In genomic region chr19:17125052-17125727, GRCh38 we compare ENCODE assay signal across 9 cellular contexts. TPM values are rescaled to one million over a fixed set of nuclear protein-coding genes. Genes with fewer than 3 reads are reported as not detected.
DNase-seq lines count a peak whose midpoint lies in the region; ATAC-seq and TF ChIP-seq lines count a peak whose summit lies in the region.
"Had no signal": no experiment of that assay in that cellular context is flagged by ENCODE, and none has a peak within 500 bp of the region (broad histone marks: within the 10 kb centered on the region; RNA-seq: fewer than 3 reads in every experiment).

No MANE protein-coding gene starts in this region.

- H3K9me2 ChIP-seq in GM23248 (ENCODE audit: insufficient read depth), result no peaks in the 10 kb centered on the region

- peak; percentile 17 for DNase-seq in GM23248
- peak; percentile 68 for DNase-seq in NCI-H2171 treated with DMSO at 0.1 percent for 48 hours (lab: John Stamatoyannopoulos, UW)
- no peak for DNase-seq in mammary epithelial cell
- no peak for DNase-seq in naive B cell
- no peak for DNase-seq in HPDE6-E6E7 (ENCODE audit: extremely low spot score)
- DNase-seq in H7, result no peak
- no peak for DNase-seq in putamen (ENCODE audit: low spot score)

- H3K27ac ChIP-seq in GM23248, result peak overlapping the region; percentile 72
- peak overlapping the region; percentile 35 for H3K27ac ChIP-seq in mammary epithelial cell (ENCODE audit: insufficient read depth, low read depth, low read length)
- H3K27ac ChIP-seq: VCaP had no signal

- H3K9ac ChIP-seq in GM23248 (peak overlapping the region; percentile 32; the same call in 1 of the 2 replicates), mammary epithelial cell (ENCODE audit: insufficient read depth, low read length) (no peak overlapping the region)

- dilution Hi-C loops in mammary epithelial cell (cut with HindIII; ENCODE audit: low sequenced_read_pairs), result no loop called here

- H3K27me3 ChIP-seq in GM23248 (replicated peaks; ENCODE audit: insufficient read depth), result no peaks in the 10 kb centered on the region
- no peaks in the 10 kb centered on the region for H3K27me3 ChIP-seq in mammary epithelial cell (ENCODE audit: insufficient read depth, low read length)
- no peaks in the 10 kb centered on the region for H3K27me3 ChIP-seq in H7 (ENCODE audit: control insufficient read depth, insufficient read depth, low read length)

- H3K4me2 ChIP-seq in GM23248 (ENCODE audit: unreplicated experiment), result no peak overlapping the region
- H3K4me2 ChIP-seq in mammary epithelial cell (ENCODE audit: insufficient read depth, low read depth, low read length), result peak overlapping the region; percentile 32

- TF ChIP-seq CTCF in mammary epithelial cell (conservative IDR thresholded peaks at IDR 0.05 in 1 of 2, IDR thresholded peaks at IDR 0.05 in 1 of 2; ENCODE audit: extremely low read depth in 1 of 2, insufficient read depth in 1 of 2, low read depth in 1 of 2, low read length in 2 of 2), result no peak

- H3K36me3 ChIP-seq in GM23248 (ENCODE audit: low read depth) (no peaks in the 10 kb centered on the region), mammary epithelial cell (ENCODE audit: insufficient read depth, low read length) (no peaks in the 10 kb centered on the region), H7 (replicated peaks; ENCODE audit: control insufficient read depth, insufficient read depth, low read length) (no peaks in the 10 kb centered on the region)

- H3K9me3 Mint-ChIP-seq in naive B cell, result peaks cover 0 to 4% (median 0%) of the 10 kb centered on the region in 7 donors

- no peak overlapping the region for H2AFZ ChIP-seq in GM23248
- peak overlapping the region; percentile 43 for H2AFZ ChIP-seq in mammary epithelial cell (ENCODE audit: low read depth, low read length)

- no TSS peak for BruUV-seq in mammary epithelial cell (replicated peaks; lab: Mats Ljungman, UMichigan)

- H3K36me3 Mint-ChIP-seq in naive B cell, result peaks cover 0 to 7% of the 10 kb centered on the region in 2 donors

- H3K79me2 ChIP-seq in GM23248 (ENCODE audit: insufficient read depth) (peaks cover 97% of the 10 kb centered on the region), mammary epithelial cell (ENCODE audit: insufficient read depth, low read length) (peaks cover 30% of the 10 kb centered on the region)

- H3K9me3 ChIP-seq in GM23248 (ENCODE audit: low read depth), result no peaks in the 10 kb centered on the region
- no peaks in the 10 kb centered on the region for H3K9me3 ChIP-seq in mammary epithelial cell (replicated peaks; ENCODE audit: insufficient read depth, low read length)

- H3K4me3 ChIP-seq in GM23248, result no peak overlapping the region
- H3K4me3 ChIP-seq in mammary epithelial cell (replicated peaks in 1 of 3; ENCODE audit: insufficient read depth in 1 of 3, low read depth in 2 of 3, low read length in 3 of 3), result no peak overlapping the region
- no peak overlapping the region for H3K4me3 ChIP-seq in H7 (ENCODE audit: insufficient read depth, low read depth, low read length)

- WGBS in GM23248 (ENCODE audit: low coverage in 1 of 2, low lambda C conversion rate in 2 of 2, missing lambda C conversion rate in 2 of 2), 2 experiments, result 71% methylated on average over 10 of the region's 10 CpGs
- 18% methylated on average over 8 of the region's 10 CpGs for whole genome bisulfite sequencing in mammary epithelial cell (ENCODE audit: low coverage, missing lambda C conversion rate)

- H3F3A ChIP-seq in GM23248 (ENCODE audit: insufficient read depth), result 0 out of 2 replicates have a peak, but pooled peaks cover 15% of the 10 kb centered on the region

- H4K20me1 ChIP-seq in GM23248 (ENCODE audit: insufficient read depth), result no peaks in the 10 kb centered on the region
- H4K20me1 ChIP-seq in mammary epithelial cell (ENCODE audit: insufficient read depth, low read length), result no peaks in the 10 kb centered on the region

- H3K27ac Mint-ChIP-seq in naive B cell, result peak overlapping the region; percentile 95 to 99 (median 98)

- in situ Hi-C loops in GM23248 (cut with MboI) (no loop called here), mammary epithelial cell (cut with MboI; ENCODE audit: low sequenced_read_pairs in 2 of 2) (no loop called here)

- H3K4me3 Mint-ChIP-seq in naive B cell, result peak overlapping the region; percentile 67 to 92 (median 88)

- CTCF ChIA-PET in mammary epithelial cell (lab: Charles Lee; ENCODE audit: low non-redundant PET), result no interaction called here

- no peaks in the 10 kb centered on the region for H3K27me3 Mint-ChIP-seq in naive B cell

- peaks cover 34 to 65% (median 49%) of the 10 kb centered on the region in 3 donors for H3K4me1 Mint-ChIP-seq in naive B cell

- intact Hi-C loops in mammary epithelial cell (cut with micrococcal nuclease), result no loop called here

- peaks cover 23% of the 10 kb centered on the region for H3K4me1 ChIP-seq in GM23248 (ENCODE audit: insufficient read depth)
- H3K4me1 ChIP-seq in mammary epithelial cell (ENCODE audit: insufficient read depth, low read length), result peaks cover 24% of the 10 kb centered on the region

- ATAC-seq in GM18858 (IDR thresholded peaks at IDR 0.05; ENCODE audit: unreplicated experiment), result peak; percentile 54
- ATAC-seq in naive B cell (ENCODE audit: low read depth in 2 of 2), result peak; percentile 55 to 57

RNA-seq across cellular contexts. Expression of gene MYO9B, which starts 49.6 kb away (rescaled TPM):
- total RNA-seq in GM23248 (2014; rRNA removed; shearing (Covaris generic)), result 49.1 and 71.8 TPM in 2 replicates
- 18.6 and 20.1 TPM in 2 replicates for polyA plus RNA-seq in GM23248 (2016; fragmentation: Nextera tagmentation; extraction: Ambion mirVana)
- total RNA-seq in mammary epithelial cell, result 10 to 100 TPM; 61.2 to 64.5 TPM
- 37.8 TPM for polyA plus RNA-seq in mammary epithelial cell
- 61.1 TPM for polyA minus RNA-seq in mammary epithelial cell
- polyA plus RNA-seq in naive B cell (ENCODE audit: low read depth in 6 of 6), result 10 to 100 TPM in 2 of 6 donors, 1 to 10 TPM in 4; 3.1 to 34.9 (median 6.9) TPM
- total RNA-seq in H7 (2014; rRNA removed; shearing (Covaris generic)), result 32.9 and 40.8 TPM in 2 replicates

RNA-seq across cellular contexts. Expression of gene HAUS8, which starts 49.9 kb away (rescaled TPM):
- 1.0 and 3.4 TPM in 2 replicates for total RNA-seq in GM23248 (2014; rRNA removed; shearing (Covaris generic))
- polyA plus RNA-seq in GM23248 (2016; fragmentation: Nextera tagmentation; extraction: Ambion mirVana) (8.2 and 10.6 TPM in 2 replicates), mammary epithelial cell (15.6 TPM), naive B cell (ENCODE audit: low read depth in 6 of 6) (10 to 100 TPM in 2 of 6 donors, 1 to 10 TPM in 4; 3.9 to 11.4 (median 7.2) TPM)
- total RNA-seq in mammary epithelial cell, result 10 to 100 TPM in 1 of 2 donors, 1 to 10 TPM in 1; 1.2 to 12.5 TPM
- polyA minus RNA-seq in mammary epithelial cell, result 2.8 TPM
- 10.4 and 15.5 TPM in 2 replicates for total RNA-seq in H7 (2014; rRNA removed; shearing (Covaris generic))

Comparison
In these comparisons a context has a peak if more than half of its experiments do, and no peak if none do; other contexts are left out.
1. DNase-seq: peak in GM23248 (single experiment) and NCI-H2171 treated with DMSO at 0.1 percent for 48 hours (single experiment); none in mammary epithelial cell (single experiment), naive B cell (single experiment), HPDE6-E6E7 (single experiment), H7 (single experiment) and putamen (single experiment).